Comparison of ENCODE assay signal across 31 cellular contexts in the genomic region with DNA sequence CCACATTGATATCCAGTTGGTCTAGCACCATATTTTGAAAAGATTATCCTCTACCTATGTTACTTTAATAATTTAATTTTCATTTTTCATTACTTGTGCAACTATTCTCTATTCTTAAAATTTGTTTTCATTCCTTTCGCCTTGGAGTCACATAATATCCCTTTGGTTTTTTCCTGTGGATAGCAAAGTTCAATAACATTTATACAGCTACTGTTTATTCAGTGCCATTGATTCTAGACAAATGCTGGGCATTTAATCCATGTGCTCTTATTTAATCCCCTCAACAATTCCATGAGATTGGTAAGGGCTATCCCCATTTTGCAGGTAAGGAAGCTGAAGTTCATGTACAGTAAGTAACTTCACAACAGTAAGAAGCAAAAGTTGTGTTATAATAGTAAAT. TPM values are rescaled to one million over a fixed set of nuclear protein-coding genes. Genes with fewer than 3 reads are reported as not detected.
"Had no signal": no experiment of that assay in that cellular context is flagged by ENCODE, and none has a peak within 500 bp of the region (broad histone marks: within the 10 kb centered on the region; RNA-seq: fewer than 3 reads in every experiment).

No MANE protein-coding gene starts in this region.

- H3K27ac Mint-ChIP-seq: activated B cell treated with CpG ODN at 0.5 μM for 24 hours; activated CD4-positive, alpha-beta memory T cell treated with anti-CD3 and anti-CD28 coated beads, Interleukin-2, amount 10 ng/mL, durations not matched to agents 7 days and 5 days; activated CD4-positive, alpha-beta T cell treated with anti-CD3 and anti-CD28 coated beads, Interleukin-2, amount 10 ng/mL, durations not matched to agents 7 days and 5 days; activated naive CD4-positive, alpha-beta T cell treated with anti-CD3 and anti-CD28 coated beads for 36 hours; activated naive CD4-positive, alpha-beta T cell treated with anti-CD3 and anti-CD28 coated beads, Interleukin-2, amount 50 U/mL, for 24 hours; activated naive CD8-positive, alpha-beta T cell treated with anti-CD3 and anti-CD28 coated beads for 36 hours; activated naive CD8-positive, alpha-beta T cell treated with anti-CD3 and anti-CD28 coated beads, Interleukin-2, amount 50 U/mL, for 24 hours; activated T-helper 1 cell treated with anti-CD3 and anti-CD28 coated beads, Interleukin-12 subunit alpha, Interleukin-12 subunit beta, Interleukin-2, Interleukin-4 antibody, amounts not matched to agents 30 ng/mL and 10 ng/mL and 1 ng/mL, durations not matched to agents 14 hours and 24 hours and 36 hours; activated T-helper 2 cell treated with anti-CD3 and anti-CD28 coated beads, Interferon-gamma antibody, Interleukin-2, Interleukin-4, amounts not matched to agents 10 μg/mL and 5 μg/mL and 100 μg/mL, durations not matched to agents 14 hours and 24 hours and 36 hours; dendritic cell treated with granulocyte-macrophage colony-stimulating factor and Interleukin-4, amounts not matched to agents 40 ng/mL and 50 ng/mL, for 4 days; T-cell; T-helper 1 cell treated with Interleukin-12 subunit alpha and Interleukin-12 subunit beta and Interleukin-4 antibody, amounts not matched to agents 30 μg/mL and 1 μg/mL, for 36 hours; T-helper 2 cell treated with Interferon-gamma antibody and Interleukin-4, amounts not matched to agents 5 μg/mL and 100 μg/mL, for 36 hours had no signal

- H3K9me3 Mint-ChIP-seq: activated CD4-positive, alpha-beta memory T cell treated with anti-CD3 and anti-CD28 coated beads, Interleukin-2, amount 10 ng/mL, durations not matched to agents 7 days and 5 days; activated CD4-positive, alpha-beta T cell treated with anti-CD3 and anti-CD28 coated beads, Interleukin-2, amount 10 ng/mL, durations not matched to agents 7 days and 5 days; activated naive CD8-positive, alpha-beta T cell treated with anti-CD3 and anti-CD28 coated beads for 36 hours; activated naive CD8-positive, alpha-beta T cell treated with anti-CD3 and anti-CD28 coated beads, Interleukin-2, amount 50 U/mL, for 24 hours; activated T-helper 1 cell treated with anti-CD3 and anti-CD28 coated beads, Interleukin-12 subunit alpha, Interleukin-12 subunit beta, Interleukin-2, Interleukin-4 antibody, amounts not matched to agents 30 ng/mL and 10 ng/mL and 1 ng/mL, durations not matched to agents 14 hours and 24 hours and 36 hours; dendritic cell treated with granulocyte-macrophage colony-stimulating factor and Interleukin-4, amounts not matched to agents 40 ng/mL and 50 ng/mL, for 4 days; T-helper 1 cell treated with Interleukin-12 subunit alpha and Interleukin-12 subunit beta and Interleukin-4 antibody, amounts not matched to agents 30 μg/mL and 1 μg/mL, for 36 hours; T-helper 2 cell treated with Interferon-gamma antibody and Interleukin-4, amounts not matched to agents 5 μg/mL and 100 μg/mL, for 36 hours had no signal

- H3K27me3 ChIP-seq: adrenal gland, body of pancreas, dorsolateral prefrontal cortex, esophagus muscularis mucosa, foreskin keratinocyte, gastrocnemius medialis had no signal

- H3K27ac ChIP-seq: adrenal gland, body of pancreas, coronary artery, dorsolateral prefrontal cortex, esophagus muscularis mucosa, foreskin keratinocyte, gastrocnemius medialis, WERI-Rb-1 had no signal

- ATAC-seq: foreskin keratinocyte, gastrocnemius medialis, T-cell had no signal

- H3K9me3 ChIP-seq: adrenal gland, body of pancreas, esophagus muscularis mucosa, gastrocnemius medialis had no signal

- H3K4me3 ChIP-seq: adrenal gland, body of pancreas, coronary artery, dorsolateral prefrontal cortex, esophagus muscularis mucosa, gastrocnemius medialis had no signal

- H3K4me3 Mint-ChIP-seq: activated B cell treated with CpG ODN at 0.5 μM for 24 hours; activated CD4-positive, alpha-beta memory T cell treated with anti-CD3 and anti-CD28 coated beads, Interleukin-2, amount 10 ng/mL, durations not matched to agents 7 days and 5 days; activated CD4-positive, alpha-beta T cell treated with anti-CD3 and anti-CD28 coated beads, Interleukin-2, amount 10 ng/mL, durations not matched to agents 7 days and 5 days; activated naive CD4-positive, alpha-beta T cell treated with anti-CD3 and anti-CD28 coated beads for 36 hours; activated naive CD4-positive, alpha-beta T cell treated with anti-CD3 and anti-CD28 coated beads, Interleukin-2, amount 50 U/mL, for 24 hours; activated naive CD8-positive, alpha-beta T cell treated with anti-CD3 and anti-CD28 coated beads for 36 hours; activated naive CD8-positive, alpha-beta T cell treated with anti-CD3 and anti-CD28 coated beads, Interleukin-2, amount 50 U/mL, for 24 hours; activated T-cell treated with anti-CD3 and anti-CD28 coated beads, Interleukin-2, amount 50 U/mL, for 4 hours; activated T-helper 1 cell treated with anti-CD3 and anti-CD28 coated beads, Interleukin-12 subunit alpha, Interleukin-12 subunit beta, Interleukin-2, Interleukin-4 antibody, amounts not matched to agents 30 ng/mL and 10 ng/mL and 1 ng/mL, durations not matched to agents 14 hours and 24 hours and 36 hours; dendritic cell treated with granulocyte-macrophage colony-stimulating factor and Interleukin-4, amounts not matched to agents 40 ng/mL and 50 ng/mL, for 4 days; T-cell; T-helper 1 cell treated with Interleukin-12 subunit alpha and Interleukin-12 subunit beta and Interleukin-4 antibody, amounts not matched to agents 30 μg/mL and 1 μg/mL, for 36 hours; T-helper 2 cell treated with Interferon-gamma antibody and Interleukin-4, amounts not matched to agents 5 μg/mL and 100 μg/mL, for 36 hours had no signal

- H3K27me3 Mint-ChIP-seq: activated B cell treated with CpG ODN at 0.5 μM for 24 hours; activated CD4-positive, alpha-beta memory T cell treated with anti-CD3 and anti-CD28 coated beads, Interleukin-2, amount 10 ng/mL, durations not matched to agents 7 days and 5 days; activated CD4-positive, alpha-beta T cell treated with anti-CD3 and anti-CD28 coated beads, Interleukin-2, amount 10 ng/mL, durations not matched to agents 7 days and 5 days; activated naive CD4-positive, alpha-beta T cell treated with anti-CD3 and anti-CD28 coated beads, Interleukin-2, amount 50 U/mL, for 24 hours; activated naive CD8-positive, alpha-beta T cell treated with anti-CD3 and anti-CD28 coated beads for 36 hours; activated naive CD8-positive, alpha-beta T cell treated with anti-CD3 and anti-CD28 coated beads, Interleukin-2, amount 50 U/mL, for 24 hours; dendritic cell treated with granulocyte-macrophage colony-stimulating factor and Interleukin-4, amounts not matched to agents 40 ng/mL and 50 ng/mL, for 4 days; T-cell had no signal

- H3K4me1 ChIP-seq: adrenal gland, body of pancreas, foreskin keratinocyte had no signal

- DNase-seq: activated B cell treated with CpG ODN at 0.5 μM for 24 hours; activated CD4-positive, alpha-beta memory T cell treated with anti-CD3 and anti-CD28 coated beads, Interleukin-2, amount 10 ng/mL, durations not matched to agents 7 days and 5 days; activated CD4-positive, alpha-beta T cell treated with anti-CD3 and anti-CD28 coated beads, Interleukin-2, amount 10 ng/mL, durations not matched to agents 7 days and 5 days; activated CD4-positive, alpha-beta T cell treated with anti-CD3 and anti-CD28 coated beads, Interleukin-2, amount 50 U/mL, for 4 hours; activated CD8-positive, alpha-beta memory T cell treated with anti-CD3 and anti-CD28 coated beads, Interleukin-2, amount 50 U/mL, for 48 hours; activated effector memory CD4-positive, alpha-beta T cell treated with anti-CD3 and anti-CD28 coated beads, Interleukin-2, amount 50 U/mL, for 16 hours; activated naive CD4-positive, alpha-beta T cell treated with anti-CD3 and anti-CD28 coated beads for 36 hours; activated naive CD8-positive, alpha-beta T cell treated with anti-CD3 and anti-CD28 coated beads for 36 hours; activated naive CD8-positive, alpha-beta T cell treated with anti-CD3 and anti-CD28 coated beads, Interleukin-2, amount 50 U/mL, for 24 hours; activated T-cell treated with anti-CD3 and anti-CD28 coated beads, Interleukin-2, amount 50 U/mL, for 4 hours; amygdala; aorta; body of pancreas; dorsolateral prefrontal cortex; effector memory CD4-positive, alpha-beta T cell; foreskin keratinocyte; gastrocnemius medialis; glutamatergic neuron; SW 1271; T-cell; T1000; WERI-Rb-1 had no signal

RNA-seq across cellular contexts. Expression of a gene that starts 33.8 kb away (rescaled TPM):
- total RNA-seq: activated T-cell treated with anti-CD3 and anti-CD28 coated beads, Interleukin-2, amount 50 U/mL, for 4 hours; body of pancreas had no signal

RNA-seq across cellular contexts. Expression of a gene that starts 52.3 kb away (rescaled TPM):
- total RNA-seq: activated B cell treated with CpG ODN at 0.5 μM for 24 hours; activated CD4-positive, alpha-beta memory T cell treated with anti-CD3 and anti-CD28 coated beads, Interleukin-2, amount 10 ng/mL, durations not matched to agents 7 days and 5 days; activated CD4-positive, alpha-beta T cell treated with anti-CD3 and anti-CD28 coated beads, Interleukin-2, amount 10 ng/mL, durations not matched to agents 7 days and 5 days; activated naive CD4-positive, alpha-beta T cell treated with anti-CD3 and anti-CD28 coated beads for 36 hours; activated naive CD8-positive, alpha-beta T cell treated with anti-CD3 and anti-CD28 coated beads for 36 hours; activated T-cell treated with anti-CD3 and anti-CD28 coated beads, Interleukin-2, amount 50 U/mL, for 4 hours; activated T-helper 1 cell treated with anti-CD3 and anti-CD28 coated beads, Interleukin-12 subunit alpha, Interleukin-12 subunit beta, Interleukin-2, Interleukin-4 antibody, amounts not matched to agents 30 ng/mL and 10 ng/mL and 1 ng/mL, durations not matched to agents 14 hours and 24 hours and 36 hours; activated T-helper 2 cell treated with anti-CD3 and anti-CD28 coated beads, Interferon-gamma antibody, Interleukin-2, Interleukin-4, amounts not matched to agents 10 μg/mL and 5 μg/mL and 100 μg/mL, durations not matched to agents 14 hours and 24 hours and 36 hours; body of pancreas; foreskin keratinocyte had no signal
- polyA plus RNA-seq: foreskin keratinocyte had no signal
